ENCODE assay signal across 17 cellular contexts in the genomic region with DNA sequence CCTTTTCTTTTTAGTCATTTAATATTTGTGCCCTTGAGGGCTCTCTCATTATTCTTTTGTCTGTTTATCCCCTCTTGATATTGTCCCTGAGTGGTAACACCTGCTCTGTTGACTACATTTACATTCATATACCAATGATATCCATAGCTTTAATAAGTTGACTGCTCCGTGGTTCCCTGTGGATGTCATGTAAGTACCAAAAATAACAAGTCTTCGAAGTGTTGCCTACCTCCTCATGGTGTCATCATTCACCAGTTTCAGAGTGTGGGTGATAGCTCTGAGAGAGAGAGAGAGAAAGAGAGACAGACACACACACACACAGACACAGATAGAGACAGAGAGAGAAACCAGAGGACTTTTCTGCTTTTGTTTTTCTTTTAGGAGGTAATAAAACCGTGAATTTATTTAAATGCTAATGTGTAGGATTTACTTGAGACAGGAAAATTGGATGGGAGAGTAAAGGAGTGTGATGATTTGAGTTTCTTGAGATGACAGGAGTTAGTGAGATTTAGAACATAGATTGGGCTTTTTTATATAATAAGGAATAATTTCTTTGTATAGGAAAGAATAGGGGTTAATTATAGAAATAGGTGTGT. TPM values are rescaled to one million over a fixed set of nuclear protein-coding genes. Genes with fewer than 3 reads are reported as not detected.
DNase-seq lines count a peak whose midpoint lies in the region; ATAC-seq, FAIRE-seq and TF ChIP-seq lines count a peak whose summit lies in the region.
"Had no signal": no experiment of that assay in that cellular context is flagged by ENCODE, and none has a peak within 500 bp of the region (broad histone marks: within the 10 kb centered on the region; RNA-seq: fewer than 3 reads in every experiment).

No MANE protein-coding gene starts in this region.

- no peak overlapping the region for H3K27ac ChIP-seq in smooth muscle cell (ENCODE audit: low read depth)
- H3K27ac ChIP-seq: heart left ventricle had no signal

- TF ChIP-seq POLR2A in GM12891 (IDR thresholded peaks at IDR 0.05; ENCODE audit: low read depth, low read length): no peak

- H3K9me3 Mint-ChIP-seq in activated CD8-positive, alpha-beta T cell treated with anti-CD3 and anti-CD28 coated beads for 36 hours: no peaks in the 10 kb centered on the region
- H3K9me3 Mint-ChIP-seq in activated CD8-positive, alpha-beta T cell treated with anti-CD3 and anti-CD28 coated beads, Interleukin-2, amount 10 ng/mL, durations not matched to agents 7 days and 5 days (ENCODE audit: insufficient read depth): no peaks in the 10 kb centered on the region
- H3K9me3 Mint-ChIP-seq in effector memory CD8-positive, alpha-beta T cell: no peaks in the 10 kb centered on the region
- H3K9me3 Mint-ChIP-seq: activated naive CD4-positive, alpha-beta T cell treated with anti-CD3 and anti-CD28 coated beads, Interleukin-2, amount 50 U/mL, for 72 hours had no signal

- peaks cover 12% of the 10 kb centered on the region for H3K4me1 Mint-ChIP-seq in activated CD8-positive, alpha-beta T cell treated with anti-CD3 and anti-CD28 coated beads for 36 hours (ENCODE audit: low read depth)
- H3K4me1 Mint-ChIP-seq in activated CD8-positive, alpha-beta T cell treated with anti-CD3 and anti-CD28 coated beads, Interleukin-2, amount 10 ng/mL, durations not matched to agents 7 days and 5 days (ENCODE audit: low read depth): peaks cover 2% of the 10 kb centered on the region
- H3K4me1 Mint-ChIP-seq in effector memory CD8-positive, alpha-beta T cell (ENCODE audit: low read depth in 2 of 2): peaks cover 0 to 5% of the 10 kb centered on the region in 2 donors

- DNase-seq in activated CD8-positive, alpha-beta T cell treated with anti-CD3 and anti-CD28 coated beads for 36 hours: no peak
- DNase-seq in activated CD8-positive, alpha-beta T cell treated with anti-CD3 and anti-CD28 coated beads, Interleukin-2, amount 10 ng/mL, durations not matched to agents 7 days and 5 days: no peak
- DNase-seq in GM12891 (ENCODE audit: insufficient read length, low spot score) (no peak), NCI-H524 treated with DMSO at 0.1 percent for 48 hours (lab: John Stamatoyannopoulos, UW) (peak; percentile 62), NK-92 (lab: John Stamatoyannopoulos, UW; ENCODE audit: unreplicated experiment) (no peak), smooth muscle cell (lab: John Stamatoyannopoulos, UW; ENCODE audit: unreplicated experiment) (no peak), GM13976 (ENCODE audit: low spot score) (no peak)
- no peak for DNase-seq in effector memory CD8-positive, alpha-beta T cell
- DNase-seq: effector CD8-positive, alpha-beta T cell; heart left ventricle; islet precursor cell; KBM-7; mesendoderm; NCI-H1436; NCI-H446 treated with DMSO at 0.1 percent for 48 hours had no signal

- intact Hi-C loops in activated CD8-positive, alpha-beta T cell treated with anti-CD3 and anti-CD28 coated beads for 36 hours (cut with micrococcal nuclease): no loop called here

- no peak overlapping the region for H3K9ac ChIP-seq in smooth muscle cell (ENCODE audit: low read depth)

- H2AFZ ChIP-seq in smooth muscle cell (ENCODE audit: low read depth): no peak overlapping the region

- CTCF ChIA-PET in activated CD8-positive, alpha-beta T cell treated with anti-CD3 and anti-CD28 coated beads for 36 hours (lab: Charles Lee): no interaction called here
- CTCF ChIA-PET in activated CD8-positive, alpha-beta T cell treated with anti-CD3 and anti-CD28 coated beads, Interleukin-2, amount 10 ng/mL, durations not matched to agents 7 days and 5 days (lab: Charles Lee): no interaction called here

- peaks cover 33% of the 10 kb centered on the region for H3K36me3 ChIP-seq in smooth muscle cell (ENCODE audit: low read depth)

- no peaks in the 10 kb centered on the region for H3K27me3 ChIP-seq in smooth muscle cell (ENCODE audit: low read depth)
- H3K27me3 ChIP-seq: heart left ventricle had no signal

- H3K27ac Mint-ChIP-seq in activated CD8-positive, alpha-beta T cell treated with anti-CD3 and anti-CD28 coated beads for 36 hours: peak overlapping the region; percentile 75
- no peak overlapping the region for H3K27ac Mint-ChIP-seq in activated CD8-positive, alpha-beta T cell treated with anti-CD3 and anti-CD28 coated beads, Interleukin-2, amount 10 ng/mL, durations not matched to agents 7 days and 5 days
- peak overlapping the region; percentile 4 to 62 for H3K27ac Mint-ChIP-seq in effector memory CD8-positive, alpha-beta T cell

- POLR2A ChIA-PET in activated CD8-positive, alpha-beta T cell treated with anti-CD3 and anti-CD28 coated beads for 36 hours (lab: Charles Lee): interaction anchor here (0.9 kb wide), 1 partner anchor 53 kb away, joined by 3 read pairs; no protein-coding TSS in a partner anchor
- POLR2A ChIA-PET in activated CD8-positive, alpha-beta T cell treated with anti-CD3 and anti-CD28 coated beads, Interleukin-2, amount 10 ng/mL, durations not matched to agents 7 days and 5 days (lab: Charles Lee): no interaction called here

- H3K4me3 ChIP-seq in smooth muscle cell: no peak overlapping the region
- H3K4me3 ChIP-seq: heart left ventricle had no signal

- no peaks in the 10 kb centered on the region for H3K4me1 ChIP-seq in smooth muscle cell (ENCODE audit: low read depth)
- H3K4me1 ChIP-seq: heart left ventricle had no signal

- TF ChIP-seq CTCF in activated CD8-positive, alpha-beta T cell treated with anti-CD3 and anti-CD28 coated beads for 36 hours (IDR thresholded peaks at IDR 0.05): no peak
- TF ChIP-seq CTCF in smooth muscle cell (IDR thresholded peaks at IDR 0.05; ENCODE audit: borderline replicate concordance, insufficient read depth, poor library complexity, severe bottlenecking) (no peak), GM13976 (IDR thresholded peaks at IDR 0.05; ENCODE audit: borderline replicate concordance, control extremely low read depth, extremely low read depth, insufficient read depth, missing control alignments) (no peak)

- peaks cover 3% of the 10 kb centered on the region for H3K79me2 ChIP-seq in smooth muscle cell (ENCODE audit: low read depth)

- no peaks in the 10 kb centered on the region for H3K9me3 ChIP-seq in smooth muscle cell (replicated peaks; ENCODE audit: low read depth)
- H3K9me3 ChIP-seq: heart left ventricle had no signal

- no peak overlapping the region for H3K4me3 Mint-ChIP-seq in activated CD8-positive, alpha-beta T cell treated with anti-CD3 and anti-CD28 coated beads for 36 hours
- no peak overlapping the region for H3K4me3 Mint-ChIP-seq in activated CD8-positive, alpha-beta T cell treated with anti-CD3 and anti-CD28 coated beads, Interleukin-2, amount 10 ng/mL, durations not matched to agents 7 days and 5 days
- no peak overlapping the region for H3K4me3 Mint-ChIP-seq in effector memory CD8-positive, alpha-beta T cell

- 89% methylated on average over 3 of the region's 3 CpGs for WGBS in smooth muscle cell (ENCODE audit: low lambda C conversion rate)

- no peaks in the 10 kb centered on the region for H3F3A ChIP-seq in smooth muscle cell (ENCODE audit: low read depth)

- FAIRE-seq in GM12891 (lab: Jason Lieb, UNC): peak; percentile 55

- in situ Hi-C loops in GM13976 (cut with MboI; ENCODE audit: low sequenced_read_pairs, unreplicated experiment): no loop called here

- H4K20me1 ChIP-seq in smooth muscle cell (ENCODE audit: low read depth): peaks cover 22% of the 10 kb centered on the region

- H3K4me2 ChIP-seq in smooth muscle cell: no peak overlapping the region

- peak; percentile 74 for ATAC-seq in activated CD8-positive, alpha-beta T cell treated with anti-CD3 and anti-CD28 coated beads for 36 hours
- no peak for ATAC-seq in activated CD8-positive, alpha-beta T cell treated with anti-CD3 and anti-CD28 coated beads, Interleukin-2, amount 10 ng/mL, durations not matched to agents 7 days and 5 days
- ATAC-seq in effector memory CD8-positive, alpha-beta T cell (replicated peaks): no peak
- ATAC-seq: Panc1 had no signal

- peaks cover 40% of the 10 kb centered on the region for H3K36me3 Mint-ChIP-seq in activated CD8-positive, alpha-beta T cell treated with anti-CD3 and anti-CD28 coated beads for 36 hours (ENCODE audit: low read depth)
- peaks cover 51% of the 10 kb centered on the region for H3K36me3 Mint-ChIP-seq in activated CD8-positive, alpha-beta T cell treated with anti-CD3 and anti-CD28 coated beads, Interleukin-2, amount 10 ng/mL, durations not matched to agents 7 days and 5 days (ENCODE audit: low read depth)
- H3K36me3 Mint-ChIP-seq in effector memory CD8-positive, alpha-beta T cell (ENCODE audit: insufficient read depth): peaks cover 79% of the 10 kb centered on the region

- H3K27me3 Mint-ChIP-seq in activated CD8-positive, alpha-beta T cell treated with anti-CD3 and anti-CD28 coated beads for 36 hours: no peaks in the 10 kb centered on the region
- no peaks in the 10 kb centered on the region for H3K27me3 Mint-ChIP-seq in activated CD8-positive, alpha-beta T cell treated with anti-CD3 and anti-CD28 coated beads, Interleukin-2, amount 10 ng/mL, durations not matched to agents 7 days and 5 days (ENCODE audit: low read depth)
- H3K27me3 Mint-ChIP-seq in effector memory CD8-positive, alpha-beta T cell: no peaks in the 10 kb centered on the region

TF ChIP-seq in GM12891, 5 proteins besides CTCF, POLR2A, EP300 and RAD21:
- no peak for TF ChIP-seq TAF1 (IDR thresholded peaks at IDR 0.05; ENCODE audit: low read depth, low read length)
- TF ChIP-seq SPI1 (IDR thresholded peaks at IDR 0.05; ENCODE audit: low read depth, low read length): no peak
- no peak for TF ChIP-seq PAX5 (IDR thresholded peaks at IDR 0.05; ENCODE audit: insufficient read depth, low read length, severe bottlenecking)

RNA-seq across cellular contexts. Expression of a gene that starts 52.2 kb away (rescaled TPM):
- total RNA-seq in activated CD8-positive, alpha-beta T cell treated with anti-CD3 and anti-CD28 coated beads for 36 hours: 100 to 1,000 TPM; 176 to 178 TPM
- total RNA-seq in activated CD8-positive, alpha-beta T cell treated with anti-CD3 and anti-CD28 coated beads, Interleukin-2, amount 10 ng/mL, durations not matched to agents 7 days and 5 days: 100 to 1,000 TPM; 163 to 166 TPM
- polyA plus RNA-seq in GM12891 (2012; ENCODE audit: low read depth, missing spikeins): 49.8 TPM
- total RNA-seq in smooth muscle cell: 137 and 140 TPM in 2 replicates
- 109 and 119 TPM in 2 replicates for polyA plus RNA-seq in smooth muscle cell
